Comparison of ENCODE assay signal across 1 cellular context in genomic region chr14:35337557-35338255, GRCh38.
TF ChIP-seq lines count a peak whose summit lies in the region.

No MANE protein-coding gene starts in this region.

TF ChIP-seq in K562, 482 proteins besides CTCF, POLR2A, EP300 and RAD21 (continued from another document):
- TF ChIP-seq MGA (IDR thresholded peaks at IDR 0.05) (no peak), FOXM1 (IDR thresholded peaks at IDR 0.05; ENCODE audit: low read depth) (no peak), FOXM1 (CRISPR knock-in tag; IDR thresholded peaks at IDR 0.05; ENCODE audit: low read depth) (no peak), NKRF (IDR thresholded peaks at IDR 0.05; ENCODE audit: borderline replicate concordance) (no peak), PHB (CRISPR knock-in tag; IDR thresholded peaks at IDR 0.05) (no peak), ZBTB34 (CRISPR knock-in tag; IDR thresholded peaks at IDR 0.05) (no peak), KAT2B (IDR thresholded peaks at IDR 0.05; ENCODE audit: low read depth, low read length) (no peak), GATA2 (CRISPR knock-in tag; IDR thresholded peaks at IDR 0.05) (no peak), HNRNPUL1 (IDR thresholded peaks at IDR 0.05; ENCODE audit: low read length) (no peak), ZNF174 (CRISPR knock-in tag; IDR thresholded peaks at IDR 0.05) (no peak), ZBTB49 (CRISPR knock-in tag; IDR thresholded peaks at IDR 0.05; ENCODE audit: borderline replicate concordance) (no peak), PHB2 (IDR thresholded peaks at IDR 0.05; ENCODE audit: low read depth) (no peak), PREB (CRISPR knock-in tag; IDR thresholded peaks at IDR 0.05) (no peak), MITF (IDR thresholded peaks at IDR 0.05) (no peak), GTF2E2 (tag; IDR thresholded peaks at IDR 0.05) (no peak)
